20 cellular contexts compared by ENCODE assay signal in the genomic region with DNA sequence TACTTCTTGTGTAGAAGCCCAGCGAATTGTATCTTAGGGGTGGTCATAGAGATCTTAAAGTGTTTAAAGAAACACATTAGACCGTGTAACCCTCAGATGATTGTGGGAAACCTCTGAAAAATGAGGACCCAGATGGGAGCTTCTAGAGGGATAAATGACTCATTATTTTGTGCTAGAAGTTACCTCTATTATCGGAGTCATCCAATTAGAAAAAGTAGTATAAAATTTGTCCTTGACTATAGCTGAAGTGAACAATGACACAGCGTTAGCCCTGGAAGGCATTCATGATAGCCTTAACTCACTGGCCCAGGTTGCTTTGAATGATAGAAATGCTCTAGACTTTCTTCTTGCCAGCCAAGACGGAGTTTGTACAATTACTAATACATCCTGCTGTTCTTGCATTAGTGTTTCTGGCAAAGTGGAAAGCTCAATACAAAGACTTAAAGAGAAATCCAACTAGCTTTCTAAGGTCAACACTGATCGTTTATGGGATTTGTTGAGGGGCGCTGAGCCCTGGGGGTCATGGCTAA.
"Had no signal": no experiment of that assay in that cellular context is flagged by ENCODE, and none has a peak within 500 bp of the region (broad histone marks: within the 10 kb centered on the region; RNA-seq: fewer than 3 reads in every experiment).

No MANE protein-coding gene starts in this region.

- H3K9me3 ChIP-seq: esophagus squamous epithelium, psoas muscle, suprapubic skin, thyroid gland, upper lobe of left lung, uterus had no signal

- ATAC-seq: effector memory CD8-positive, alpha-beta T cell; left lobe of liver; naive thymus-derived CD4-positive, alpha-beta T cell; psoas muscle had no signal

- H3K27ac ChIP-seq: esophagus squamous epithelium, heart right ventricle, parathyroid adenoma, psoas muscle, suprapubic skin, thyroid gland, upper lobe of left lung, uterus had no signal

- H3K9ac ChIP-seq: parathyroid adenoma had no signal

- H3K79me2 ChIP-seq: parathyroid adenoma had no signal

- H3K27me3 ChIP-seq: esophagus squamous epithelium, heart right ventricle, suprapubic skin, thyroid gland, upper lobe of left lung, uterus had no signal

- FAIRE-seq: frontal cortex, small intestine had no signal

- H3K36me3 ChIP-seq: esophagus squamous epithelium, heart right ventricle, suprapubic skin, thyroid gland, upper lobe of left lung, uterus had no signal

- H3K4me3 ChIP-seq: esophagus squamous epithelium, heart right ventricle, psoas muscle, suprapubic skin, thyroid gland, upper lobe of left lung, uterus had no signal

- H3K4me1 ChIP-seq: esophagus squamous epithelium, heart right ventricle, parathyroid adenoma, psoas muscle, suprapubic skin, thyroid gland, upper lobe of left lung, uterus had no signal

- H2AFZ ChIP-seq: parathyroid adenoma had no signal

- DNase-seq: effector memory CD8-positive, alpha-beta T cell; esophagus squamous epithelium; heart right ventricle; hypothalamus; islet precursor cell; mammary epithelial cell; naive thymus-derived CD4-positive, alpha-beta T cell; nephron progenitor cell; psoas muscle; right cardiac atrium; small intestine; stimulated activated CD4-positive, alpha-beta T cell treated with anti-CD3 and anti-CD28 coated beads, Interleukin-2, amount 100 ng/mL, for 48 hours; stimulated activated naive CD4-positive, alpha-beta T cell treated with Interleukin-2 at 50 U/mL for 16 hours; thyroid gland; upper lobe of left lung; uterus had no signal
